In genomic region chr17:30433514-30433913, GRCh38 we compare ENCODE assay signal across 9 cellular contexts. TPM values are rescaled to one million over a fixed set of nuclear protein-coding genes. Genes with fewer than 3 reads are reported as not detected.
DNase-seq lines count a peak whose midpoint lies in the region; ATAC-seq, FAIRE-seq and TF ChIP-seq lines count a peak whose summit lies in the region.
"Had no signal": no experiment of that assay in that cellular context is flagged by ENCODE, and none has a peak within 500 bp of the region (broad histone marks: within the 10 kb centered on the region; RNA-seq: fewer than 3 reads in every experiment).

No MANE protein-coding gene starts in this region.

- CTCF ChIA-PET in K562 (lab: Yijun Ruan, JAX; ENCODE audit: low intra/inter-chr PET ratio): no interaction called here
- CTCF ChIA-PET in CD8-positive, alpha-beta T cell (lab: Charles Lee): interaction anchor here (1.0 to 1.7 kb wide), 3 partner anchors 43 to 309 kb away, joined by 3 to 8 read pairs (median 4); partner anchors contain the start of gene GOSR1

- ATAC-seq in K562 (peak; percentile 75), GM18907 (IDR thresholded peaks at IDR 0.05; ENCODE audit: unreplicated experiment) (no peak)
- ATAC-seq in CD8-positive, alpha-beta T cell: no peak

- no peaks in the 10 kb centered on the region for H4K20me1 ChIP-seq in K562 (replicated peaks; ENCODE audit: control insufficient read depth, insufficient read depth, low read length)

- POLR2A ChIA-PET in K562 (lab: Yijun Ruan, JAX): interaction anchor here (0.5 to 2.0 kb wide), 5 partner anchors 9 to 399 kb away, joined by 3 to 6 read pairs (median 3); no protein-coding TSS in a partner anchor
- POLR2A ChIA-PET in CD8-positive, alpha-beta T cell (lab: Charles Lee): interaction anchor here (0.7 kb wide), 1 partner anchor 25 kb away, joined by 3 read pairs; no protein-coding TSS in a partner anchor

- H2AFZ ChIP-seq in K562 (ENCODE audit: low read depth, low read length): no peak overlapping the region

- H3K9me3 ChIP-seq in K562 (replicated peaks; ENCODE audit: control insufficient read depth, insufficient read depth, low read depth, low read length): no peaks in the 10 kb centered on the region
- H3K9me3 ChIP-seq in CD8-positive, alpha-beta T cell (ENCODE audit: low read length): no peaks in the 10 kb centered on the region

- intact Hi-C loops in K562 (cut with micrococcal nuclease): no loop called here
- intact Hi-C loops in posterior vena cava (cut with DNase I): no loop called here
- intact Hi-C loops in CD8-positive, alpha-beta T cell (cut with DNase I, micrococcal nuclease): no loop called here

- no peaks in the 10 kb centered on the region for H3K9me3 Mint-ChIP-seq in endothelial cell (ENCODE audit: unreplicated experiment)
- no peaks in the 10 kb centered on the region for H3K9me3 Mint-ChIP-seq in CD8-positive, alpha-beta T cell
- H3K9me3 Mint-ChIP-seq: immature natural killer cell had no signal

- WGBS in K562 (ENCODE audit: insufficient coverage, low coverage, missing lambda C conversion rate): 50% methylated on average over 1 of the region's 1 CpG

- H3K9ac ChIP-seq in K562 (ENCODE audit: insufficient read depth in 1 of 2, low read depth in 2 of 2, low read length in 2 of 2): no peak overlapping the region

- peaks cover 1% of the 10 kb centered on the region for H3K27me3 Mint-ChIP-seq in endothelial cell (ENCODE audit: unreplicated experiment)
- no peaks in the 10 kb centered on the region for H3K27me3 Mint-ChIP-seq in CD8-positive, alpha-beta T cell (ENCODE audit: low read depth)

- H3K27ac Mint-ChIP-seq in endothelial cell (ENCODE audit: unreplicated experiment): no peak overlapping the region
- no peak overlapping the region for H3K27ac Mint-ChIP-seq in CD8-positive, alpha-beta T cell

- H3K9me1 ChIP-seq in K562 (ENCODE audit: control insufficient read depth, insufficient read depth, low read length): no peaks in the 10 kb centered on the region

- H3K36me3 ChIP-seq in K562 (ENCODE audit: control insufficient read depth, insufficient read depth, low read length): peaks cover 13% of the 10 kb centered on the region; the same call in 2 of the 3 replicates
- H3K36me3 ChIP-seq in CD8-positive, alpha-beta T cell (ENCODE audit: insufficient read depth, low read length): no peaks in the 10 kb centered on the region

- DNase-seq in DMS79 (lab: John Stamatoyannopoulos, UW): peak; percentile 88
- DNase-seq in NCI-H2029 (lab: John Stamatoyannopoulos, UW): peak; percentile 83
- peak in 2 of 4 experiments; percentile 49 to 66 for DNase-seq in K562 (ENCODE audit: extremely low read depth in 1 of 4, low spot score in 3 of 4)
- peak; percentile 6 for DNase-seq in occipital lobe (lab: John Stamatoyannopoulos, UW)
- no peak for DNase-seq in endothelial cell (ENCODE audit: low spot score)
- DNase-seq in posterior vena cava (ENCODE audit: low spot score): no peak
- no peak for DNase-seq in CD8-positive, alpha-beta T cell
- DNase-seq: immature natural killer cell had no signal

- TF ChIP-seq CTCF in K562 (IDR thresholded peaks at IDR 0.05 in 2 of 3, conservative IDR thresholded peaks at IDR 0.05 in 1 of 3; ENCODE audit: insufficient read depth in 2 of 3, low read depth in 1 of 3, low read length in 3 of 3) (no peak), endothelial cell (IDR thresholded peaks at IDR 0.05; ENCODE audit: unreplicated experiment) (no peak)
- no peak for TF ChIP-seq CTCF in CD8-positive, alpha-beta T cell (IDR thresholded peaks at IDR 0.05)

- no peaks in the 10 kb centered on the region for H3K27me3 ChIP-seq in K562 (ENCODE audit: control insufficient read depth in 2 of 2, insufficient read depth in 2 of 2, low read length in 2 of 2)
- H3K27me3 ChIP-seq in CD8-positive, alpha-beta T cell (ENCODE audit: insufficient read depth, low read length): no peaks in the 10 kb centered on the region

- peaks cover 0 to 6% of the 10 kb centered on the region in 2 experiments; a peak in 2 of 5 replicates for H3K4me1 ChIP-seq in K562 (replicated peaks in 1 of 2; ENCODE audit: control insufficient read depth in 2 of 2, insufficient read depth in 2 of 2, low read length in 2 of 2)
- H3K4me1 ChIP-seq in CD8-positive, alpha-beta T cell (ENCODE audit: insufficient read depth, low read length): no peaks in the 10 kb centered on the region

- TF ChIP-seq RAD21 in K562 (CRISPR knock-in tag; conservative IDR thresholded peaks at IDR 0.05 in 1 of 2, IDR thresholded peaks at IDR 0.05 in 1 of 2): no peak

- H3K4me1 Mint-ChIP-seq in endothelial cell (ENCODE audit: unreplicated experiment): peaks cover 5% of the 10 kb centered on the region
- H3K4me1 Mint-ChIP-seq in CD8-positive, alpha-beta T cell (ENCODE audit: low read depth): no peaks in the 10 kb centered on the region

- H3K79me2 ChIP-seq in K562 (ENCODE audit: control insufficient read depth, insufficient read depth, low read length): no peaks in the 10 kb centered on the region

- no peak for TF ChIP-seq EP300 in K562 (IDR thresholded peaks at IDR 0.05; ENCODE audit: low read length)

- FAIRE-seq in K562 (lab: Jason Lieb, UNC): peak; percentile 80

- H3K4me3 Mint-ChIP-seq in endothelial cell (ENCODE audit: unreplicated experiment): no peak overlapping the region
- H3K4me3 Mint-ChIP-seq in CD8-positive, alpha-beta T cell: no peak overlapping the region
- H3K4me3 Mint-ChIP-seq: immature natural killer cell had no signal

- in situ Hi-C loops in K562 (cut with MboI): no loop called here

- H3K4me2 ChIP-seq in K562 (ENCODE audit: insufficient read depth, low read length): peak overlapping the region; percentile 23

- peak overlapping the region; percentile 26; the same call in 2 of the 3 replicates for H3K27ac ChIP-seq in K562 (ENCODE audit: extremely low read depth, low read depth, low read length)
- H3K27ac ChIP-seq in CD8-positive, alpha-beta T cell (ENCODE audit: low read depth, low read length): no peak overlapping the region

- TF ChIP-seq POLR2A in K562 (conservative IDR thresholded peaks at IDR 0.05): no peak

- H3K4me3 ChIP-seq in K562: no peak overlapping the region
- no peak overlapping the region for H3K4me3 ChIP-seq in CD8-positive, alpha-beta T cell (ENCODE audit: low read depth, low read length)

- no TSS peak for BruUV-seq in K562 (replicated peaks; lab: Mats Ljungman, UMichigan)

- peaks cover 25% of the 10 kb centered on the region for H3K36me3 Mint-ChIP-seq in endothelial cell (ENCODE audit: low read depth, unreplicated experiment)
- peaks cover 67% of the 10 kb centered on the region for H3K36me3 Mint-ChIP-seq in CD8-positive, alpha-beta T cell

TF ChIP-seq in K562, 482 proteins besides CTCF, POLR2A, EP300 and RAD21 (continues in another document):
- peak; percentile 88 for TF ChIP-seq EHMT2 (IDR thresholded peaks at IDR 0.05)
- peak; percentile 55 for TF ChIP-seq NFE2 (IDR thresholded peaks at IDR 0.05; ENCODE audit: low read depth)
- peak; percentile 11; the same call in 1 of the 2 replicates for TF ChIP-seq JUND (IDR thresholded peaks at IDR 0.05; ENCODE audit: borderline replicate concordance, low read depth, low read length)
- peak; percentile 33; the same call in 1 of the 3 replicates for TF ChIP-seq JUND (tag; IDR thresholded peaks at IDR 0.05; ENCODE audit: borderline replicate concordance, low read depth, low read length)
- 0 out of 4 replicates have a peak, but pooled peaks of 1 of the 2 experiments have one; percentile 15 for TF ChIP-seq TRIM24 (IDR thresholded peaks at IDR 0.05)
- TF ChIP-seq ARID1B (IDR thresholded peaks at IDR 0.05): peak; percentile 40

RNA-seq across cellular contexts. Expression of gene GOSR1, which starts 43.7 kb away (rescaled TPM):
- total RNA-seq in K562 (2011; cell fraction: chromatin; rRNA removed; ENCODE audit: low replicate concordance): 54.3 and 118 TPM in 2 replicates
- 28.7 and 30.8 TPM in 2 replicates for total RNA-seq in K562 (2011; cell fraction: nucleolus; rRNA removed)
- 58.6 and 90.8 TPM in 2 replicates for total RNA-seq in K562 (2011; cell fraction: nucleoplasm; rRNA removed)
- total RNA-seq in K562 (2014; rRNA removed) (17.6 and 20.7 TPM in 2 replicates), K562 (2014; rRNA removed; fragmentation: Illumina TruSeq; extraction: Trizol) (33.3 and 36.5 TPM in 2 replicates), K562 (2015; rRNA removed; fragmentation: Illumina TruSeq; extraction: Trizol) (31.6 and 31.9 TPM in 2 replicates), K562 (2021) (33.3 and 35.7 TPM in 2 replicates), occipital lobe (27.9 TPM), endothelial cell (ENCODE audit: unreplicated experiment) (47.5 TPM), posterior vena cava (10 to 100 TPM; 40.1 to 43.7 TPM)
- polyA plus RNA-seq in K562 (2011; rRNA removed) (14.0 and 26.5 TPM in 2 replicates), K562 (2014; fragmentation: Illumina TruSeq; extraction: Trizol) (38.2 and 38.5 TPM in 2 replicates), K562 (2014; fragmentation: Nextera tagmentation; extraction: Ambion mirVana) (10 to 100 TPM; 56.7 to 95.5 TPM), K562 (2014; rRNA removed) (19.9 TPM in 2 replicates)
- polyA plus RNA-seq in K562 (2011; cell fraction: cytosol; rRNA removed): 7.7 and 9.3 TPM in 2 replicates
- polyA plus RNA-seq in K562 (2011; cell fraction: nucleus; rRNA removed): 14.5 and 16.8 TPM in 2 replicates
- 23.5 and 36.6 TPM in 2 replicates for polyA plus RNA-seq in K562 (2012)
- polyA minus RNA-seq in K562 (2011; rRNA and poly(A)+ RNA removed): 48.8 and 72.3 TPM in 2 replicates
- 6.5 and 15.8 TPM in 2 replicates for polyA minus RNA-seq in K562 (2011; cell fraction: cytosol; rRNA and poly(A)+ RNA removed)
- polyA minus RNA-seq in K562 (2011; cell fraction: nucleus; rRNA and poly(A)+ RNA removed): 24.0 and 31.7 TPM in 2 replicates
- total RNA-seq in CD8-positive, alpha-beta T cell: 10 to 100 TPM; 45.2 to 48.0 TPM

RNA-seq across cellular contexts. Expression of gene CPD, which starts 54.8 kb away (rescaled TPM):
- 55.4 and 75.5 TPM in 2 replicates for total RNA-seq in K562 (2011; cell fraction: chromatin; rRNA removed; ENCODE audit: low replicate concordance)
- 32.4 and 50.1 TPM in 2 replicates for total RNA-seq in K562 (2011; cell fraction: nucleolus; rRNA removed)
- 56.6 and 61.7 TPM in 2 replicates for total RNA-seq in K562 (2011; cell fraction: nucleoplasm; rRNA removed)
- 16.2 and 22.4 TPM in 2 replicates for total RNA-seq in K562 (2014; rRNA removed)
- 21.9 and 26.1 TPM in 2 replicates for total RNA-seq in K562 (2014; rRNA removed; fragmentation: Illumina TruSeq; extraction: Trizol)
- 20.8 and 21.7 TPM in 2 replicates for total RNA-seq in K562 (2015; rRNA removed; fragmentation: Illumina TruSeq; extraction: Trizol)
- 21.3 and 24.4 TPM in 2 replicates for total RNA-seq in K562 (2021)
- polyA plus RNA-seq in K562 (2011; rRNA removed): 11.2 and 20.4 TPM in 2 replicates
- polyA plus RNA-seq in K562 (2011; cell fraction: cytosol; rRNA removed): 3.8 and 5.1 TPM in 2 replicates
- 8.6 and 9.4 TPM in 2 replicates for polyA plus RNA-seq in K562 (2011; cell fraction: nucleus; rRNA removed)
- polyA plus RNA-seq in K562 (2012): 10.9 and 17.2 TPM in 2 replicates
- 16.4 and 16.7 TPM in 2 replicates for polyA plus RNA-seq in K562 (2014; fragmentation: Illumina TruSeq; extraction: Trizol)
- 1 to 10 TPM; 4.5 to 4.9 TPM for polyA plus RNA-seq in K562 (2014; fragmentation: Nextera tagmentation; extraction: Ambion mirVana)
- 6.9 and 8.6 TPM in 2 replicates for polyA plus RNA-seq in K562 (2014; rRNA removed)
- polyA minus RNA-seq in K562 (2011; rRNA and poly(A)+ RNA removed): 55.2 and 66.7 TPM in 2 replicates
- polyA minus RNA-seq in K562 (2011; cell fraction: cytosol; rRNA and poly(A)+ RNA removed): 23.1 and 45.0 TPM in 2 replicates
- polyA minus RNA-seq in K562 (2011; cell fraction: nucleus; rRNA and poly(A)+ RNA removed): 9.0 and 13.3 TPM in 2 replicates
- total RNA-seq in occipital lobe: 60.4 TPM
- total RNA-seq in endothelial cell (ENCODE audit: unreplicated experiment): 119 TPM
- 10 to 100 TPM; 39.8 to 40.4 TPM for total RNA-seq in posterior vena cava
- 10 to 100 TPM; 40.9 to 42.1 TPM for total RNA-seq in CD8-positive, alpha-beta T cell

Comparison
In these comparisons a context has a peak if more than half of its experiments do, and no peak if none do; other contexts are left out.
1. DNase-seq: peak in DMS79 (single experiment), NCI-H2029 (single experiment) and occipital lobe (single experiment); none in endothelial cell (single experiment), posterior vena cava (single experiment) and CD8-positive, alpha-beta T cell (0 of 7).